ENCODE assay signal across 8 cellular contexts in genomic region chr1:113835686-113836290, GRCh38. TPM values are rescaled to one million over a fixed set of nuclear protein-coding genes. Genes with fewer than 3 reads are reported as not detected.
DNase-seq lines count a peak whose midpoint lies in the region; ATAC-seq, FAIRE-seq and TF ChIP-seq lines count a peak whose summit lies in the region.

No MANE protein-coding gene starts in this region.

- no peaks in the 10 kb centered on the region for H3K9me3 ChIP-seq in right lobe of liver

- CTCF ChIA-PET in BJ (lab: Yijun Ruan, JAX) = interaction anchor here (1.0 to 3.6 kb wide), 11 partner anchors 16 to 447 kb away, joined by 3 to 26 read pairs (median 5); partner anchors contain the start of genes AP4B1, DCLRE1B and HIPK1

- TF ChIP-seq POLR2A in right lobe of liver (IDR thresholded peaks at IDR 0.05) = no peak

- no peak for FAIRE-seq in bronchial epithelial cell (lab: Jason Lieb, UNC)

- 8% methylated on average over 4 of the region's 4 CpGs for WGBS in right lobe of liver (ENCODE audit: insufficient coverage, low coverage, low lambda C conversion rate, missing lambda C conversion rate)

- H3K27ac ChIP-seq in right lobe of liver = no peak overlapping the region

- TF ChIP-seq CTCF in BJ (IDR thresholded peaks at IDR 0.05; ENCODE audit: insufficient read depth, low read depth, low read length) (peak; percentile 36; the same call in 1 of the 2 replicates), GM12865 (IDR thresholded peaks at IDR 0.05; ENCODE audit: insufficient read depth, low read depth, low read length, missing control alignments) (peak; percentile 25), bronchial epithelial cell (IDR thresholded peaks at IDR 0.05; ENCODE audit: insufficient read depth, low read length, severe bottlenecking) (no peak), right lobe of liver (IDR thresholded peaks at IDR 0.05) (peak; percentile 52 to 74 (median 64))

- DNase-seq in BJ (ENCODE audit: low read depth) = no peak
- peak; percentile 62 for DNase-seq in GM12865 (ENCODE audit: low read depth)
- DNase-seq in NCI-H526 (lab: John Stamatoyannopoulos, UW) = peak; percentile 23 to 72
- DNase-seq in bronchial epithelial cell (ENCODE audit: low read depth) = peak; percentile 60
- DNase-seq in right lobe of liver = no peak
- no peak for DNase-seq in T-helper 9 cell
- no peak for DNase-seq in UCSD-AML1 (lab: John Stamatoyannopoulos, UW; ENCODE audit: unreplicated experiment)

- no peaks in the 10 kb centered on the region for H3K4me1 ChIP-seq in right lobe of liver

- intact Hi-C loops in right lobe of liver (cut with DNase I) = no loop called here

- ATAC-seq in right lobe of liver (peak in 3 of 4 donors; percentile 53 to 63 (median 56)), HG03469 (IDR thresholded peaks at IDR 0.05; ENCODE audit: unreplicated experiment) (no peak)

- H3K27me3 ChIP-seq in BJ (ENCODE audit: control insufficient read depth, insufficient read depth, low read length) (no peaks in the 10 kb centered on the region), bronchial epithelial cell (ENCODE audit: control insufficient read depth, insufficient read depth, low read length) (no peaks in the 10 kb centered on the region), right lobe of liver (no peaks in the 10 kb centered on the region)

- no peak overlapping the region for H3K4me3 ChIP-seq in BJ (ENCODE audit: low read depth, low read length)
- no peak overlapping the region for H3K4me3 ChIP-seq in GM12865 (ENCODE audit: low read depth, low read length)
- H3K4me3 ChIP-seq in bronchial epithelial cell (ENCODE audit: low read depth, low read length) = no peak overlapping the region
- H3K4me3 ChIP-seq in right lobe of liver = no peak overlapping the region

- H3K36me3 ChIP-seq in BJ (ENCODE audit: control insufficient read depth, insufficient read depth, low read length) (no peaks in the 10 kb centered on the region), bronchial epithelial cell (ENCODE audit: control insufficient read depth, insufficient read depth, low read length) (no peaks in the 10 kb centered on the region), right lobe of liver (no peaks in the 10 kb centered on the region)

- POLR2A ChIA-PET in BJ (lab: Charles Lee) = no interaction called here

RNA-seq across cellular contexts. Expression of gene RSBN1, which starts 23.5 kb away (rescaled TPM):
- polyA plus RNA-seq in BJ (2011; rRNA removed) = 4.0 and 11.0 TPM in 2 replicates
- polyA minus RNA-seq in BJ (2011; rRNA and poly(A)+ RNA removed) = 8.7 and 13.6 TPM in 2 replicates
- total RNA-seq in bronchial epithelial cell = 7.9 and 12.9 TPM in 2 replicates
- total RNA-seq in right lobe of liver = 1 to 10 TPM; 4.1 to 5.9 (median 5.0) TPM

RNA-seq across cellular contexts. Expression of gene PTPN22, which starts 35.7 kb away (rescaled TPM):
- 0.02 and 0.06 TPM in 2 replicates for polyA plus RNA-seq in BJ (2011; rRNA removed)
- not detected in 2 replicates for polyA minus RNA-seq in BJ (2011; rRNA and poly(A)+ RNA removed)
- total RNA-seq in bronchial epithelial cell = under 0.01 and 0.26 TPM in 2 replicates
- total RNA-seq in right lobe of liver = 1 to 10 TPM in 4 of 6 experiments, under 1 TPM in 2; 0.48 to 1.6 (median 1.2) TPM

RNA-seq across cellular contexts. Expression of gene BCL2L15, which starts 51.6 kb away (rescaled TPM):
- polyA plus RNA-seq in BJ (2011; rRNA removed) = 0.02 and 0.06 TPM in 2 replicates
- 0.05 TPM in 2 replicates for polyA minus RNA-seq in BJ (2011; rRNA and poly(A)+ RNA removed)
- under 0.01 and 1.0 TPM in 2 replicates for total RNA-seq in bronchial epithelial cell
- under 1 TPM in 5 of 6 experiments, not detected in 1; 0.06 to 0.73 (median 0.13) TPM for total RNA-seq in right lobe of liver

Comparison
In these comparisons a context has a peak if more than half of its experiments do, and no peak if none do; other contexts are left out.
1. DNase-seq: peak in GM12865 (single experiment), NCI-H526 (2 of 2) and bronchial epithelial cell (single experiment); none in BJ (single experiment), right lobe of liver (0 of 3), T-helper 9 cell (single experiment) and UCSD-AML1 (single experiment).